Comparison of ENCODE assay signal across 9 cellular contexts in genomic region chr20:10653593-10654288, GRCh38. TPM values are rescaled to one million over a fixed set of nuclear protein-coding genes. Genes with fewer than 3 reads are reported as not detected.
DNase-seq lines count a peak whose midpoint lies in the region; ATAC-seq, FAIRE-seq and TF ChIP-seq lines count a peak whose summit lies in the region.
"Had no signal": no experiment of that assay in that cellular context is flagged by ENCODE, and none has a peak within 500 bp of the region (broad histone marks: within the 10 kb centered on the region; RNA-seq: fewer than 3 reads in every experiment).

No MANE protein-coding gene starts in this region.

- DNase-seq in astrocyte (ENCODE audit: low read depth): peak; percentile 98
- DNase-seq in kidney epithelial cell (ENCODE audit: low read depth): peak; percentile 81
- DNase-seq in testis: peak; percentile 62
- no peak for DNase-seq in HFFc6
- no peak for DNase-seq in GM19238 (ENCODE audit: insufficient read length, low spot score)
- DNase-seq in activated CD4-positive, alpha-beta T cell treated with anti-CD3 and anti-CD28 coated beads for 36 hours: no peak
- DNase-seq: activated naive CD4-positive, alpha-beta T cell treated with Interleukin-2 at 50 U/mL for 16 hours had no signal

- peaks cover 65% of the 10 kb centered on the region for H3K4me1 ChIP-seq in astrocyte (ENCODE audit: insufficient read depth, low read length)
- peaks cover 40% of the 10 kb centered on the region for H3K4me1 ChIP-seq in testis

- intact Hi-C loops in testis (cut with DNase I; ENCODE audit: low total_unique reads): no loop called here
- intact Hi-C loops in activated CD4-positive, alpha-beta T cell treated with anti-CD3 and anti-CD28 coated beads for 36 hours (cut with DNase I, micrococcal nuclease): no loop called here

- ATAC-seq in GM19351 (IDR thresholded peaks at IDR 0.05; ENCODE audit: unreplicated experiment) (peak; percentile 63), GM19395 (IDR thresholded peaks at IDR 0.05; ENCODE audit: unreplicated experiment) (no peak)
- ATAC-seq in activated CD4-positive, alpha-beta T cell treated with anti-CD3 and anti-CD28 coated beads for 36 hours: no peak

- H3K4me1 Mint-ChIP-seq in astrocyte (ENCODE audit: low read depth, unreplicated experiment): peaks cover 90% of the 10 kb centered on the region
- H3K4me1 Mint-ChIP-seq in HFFc6 (ENCODE audit: low read depth): peaks cover 41% of the 10 kb centered on the region
- H3K4me1 Mint-ChIP-seq in activated CD4-positive, alpha-beta T cell treated with anti-CD3 and anti-CD28 coated beads for 36 hours: peaks cover 3% of the 10 kb centered on the region

- H3K9me3 Mint-ChIP-seq in astrocyte (ENCODE audit: unreplicated experiment) (no peaks in the 10 kb centered on the region), HFFc6 (no peaks in the 10 kb centered on the region)
- no peaks in the 10 kb centered on the region for H3K9me3 Mint-ChIP-seq in activated CD4-positive, alpha-beta T cell treated with anti-CD3 and anti-CD28 coated beads for 36 hours (ENCODE audit: low read depth)

- H3K27me3 Mint-ChIP-seq in astrocyte (ENCODE audit: low read depth, unreplicated experiment): no peaks in the 10 kb centered on the region
- H3K27me3 Mint-ChIP-seq in HFFc6 (ENCODE audit: insufficient read depth): no peaks in the 10 kb centered on the region
- peaks cover 8% of the 10 kb centered on the region for H3K27me3 Mint-ChIP-seq in activated CD4-positive, alpha-beta T cell treated with anti-CD3 and anti-CD28 coated beads for 36 hours

- H3K27ac ChIP-seq in astrocyte (ENCODE audit: low read depth, low read length) (peak overlapping the region; percentile 92), testis (peak overlapping the region; percentile 8 to 41)

- no peak for TF ChIP-seq CTCF in astrocyte (IDR thresholded peaks at IDR 0.05; ENCODE audit: insufficient read depth, low read depth, low read length)
- TF ChIP-seq CTCF in kidney epithelial cell (IDR thresholded peaks at IDR 0.05; ENCODE audit: insufficient read depth, low read length, poor library complexity, severe bottlenecking): no peak
- TF ChIP-seq CTCF in testis (IDR thresholded peaks at IDR 0.05): no peak
- no peak for TF ChIP-seq CTCF in HFFc6 (IDR thresholded peaks at IDR 0.05)

- peak; percentile 75 for FAIRE-seq in astrocyte (lab: Jason Lieb, UNC)

- H3K9me3 ChIP-seq in astrocyte (ENCODE audit: insufficient read depth, low read depth, low read length) (no peaks in the 10 kb centered on the region), testis (no peaks in the 10 kb centered on the region)

- peak overlapping the region; percentile 77 for H3K4me2 ChIP-seq in astrocyte (ENCODE audit: low read length)

- H3K79me2 ChIP-seq in astrocyte (ENCODE audit: insufficient read depth, low read length): peaks cover 44% of the 10 kb centered on the region

- POLR2A ChIA-PET in activated CD4-positive, alpha-beta T cell treated with anti-CD3 and anti-CD28 coated beads for 36 hours (lab: Charles Lee): no interaction called here

- peaks cover 31% of the 10 kb centered on the region for H4K20me1 ChIP-seq in astrocyte (ENCODE audit: insufficient read depth, low read length)

- H3K27ac Mint-ChIP-seq in astrocyte (ENCODE audit: unreplicated experiment) (peak overlapping the region; percentile 92), HFFc6 (no peak overlapping the region)
- no peak overlapping the region for H3K27ac Mint-ChIP-seq in activated CD4-positive, alpha-beta T cell treated with anti-CD3 and anti-CD28 coated beads for 36 hours

- H3K4me3 Mint-ChIP-seq in astrocyte (ENCODE audit: unreplicated experiment) (peak overlapping the region; percentile 67), HFFc6 (no peak overlapping the region)
- no peak overlapping the region for H3K4me3 Mint-ChIP-seq in activated CD4-positive, alpha-beta T cell treated with anti-CD3 and anti-CD28 coated beads for 36 hours

- H3K4me3 ChIP-seq in astrocyte (ENCODE audit: insufficient read depth, low read depth, low read length) (no peak overlapping the region), kidney epithelial cell (ENCODE audit: low read depth, low read length) (no peak overlapping the region), testis (no peak overlapping the region)

- H3K36me3 Mint-ChIP-seq in astrocyte (ENCODE audit: low read depth, unreplicated experiment): peaks cover 31% of the 10 kb centered on the region
- peaks cover 32% of the 10 kb centered on the region for H3K36me3 Mint-ChIP-seq in HFFc6 (ENCODE audit: low read depth)
- H3K36me3 Mint-ChIP-seq in activated CD4-positive, alpha-beta T cell treated with anti-CD3 and anti-CD28 coated beads for 36 hours (ENCODE audit: low read depth): no peaks in the 10 kb centered on the region

- no peak overlapping the region for H2AFZ ChIP-seq in astrocyte (ENCODE audit: low read depth, low read length)

- CTCF ChIA-PET in activated CD4-positive, alpha-beta T cell treated with anti-CD3 and anti-CD28 coated beads for 36 hours (lab: Charles Lee): interaction anchor here (0.6 to 0.8 kb wide), 2 partner anchors 19 to 101 kb away, joined by 3 to 4 read pairs; no protein-coding TSS in a partner anchor

- H3K27me3 ChIP-seq in astrocyte (ENCODE audit: insufficient read depth, low read length): no peaks in the 10 kb centered on the region
- no peaks in the 10 kb centered on the region for H3K27me3 ChIP-seq in kidney epithelial cell (ENCODE audit: control insufficient read depth, insufficient read depth, low read length)
- no peaks in the 10 kb centered on the region for H3K27me3 ChIP-seq in testis

- H3K36me3 ChIP-seq in astrocyte (ENCODE audit: insufficient read depth, low read length) (peaks cover 26% of the 10 kb centered on the region), kidney epithelial cell (ENCODE audit: control insufficient read depth, insufficient read depth, low read length) (peaks cover 2% of the 10 kb centered on the region), testis (ENCODE audit: low read depth, missing control alignments) (no peaks in the 10 kb centered on the region)

- peak overlapping the region; percentile 82 for H3K9ac ChIP-seq in astrocyte (ENCODE audit: low read length)

- no peak for TF ChIP-seq POLR2A in testis (IDR thresholded peaks at IDR 0.05)

- 45 to 51% methylated on average over 13 of the region's 13 CpGs for WGBS in testis, 2 donors

RNA-seq across cellular contexts. Expression of gene JAG1, which starts 20.1 kb away (rescaled TPM):
- total RNA-seq in astrocyte: 278 and 380 TPM in 2 replicates
- total RNA-seq in kidney epithelial cell: 132 and 150 TPM in 2 replicates
- 10 to 100 TPM; 24.7 to 30.6 TPM for total RNA-seq in testis
- 17.4 TPM for polyA plus RNA-seq in testis (ENCODE audit: insufficient read depth, low read depth, low replicate concordance)
- 1 to 10 TPM; 3.0 to 9.3 (median 8.2) TPM for total RNA-seq in HFFc6 (2021; fragmentation: NEBNext Ultra II Directional; extraction: Animal tissue kit (Norgen Biotek cat#: 25700))
- total RNA-seq in activated CD4-positive, alpha-beta T cell treated with anti-CD3 and anti-CD28 coated beads for 36 hours: under 1 TPM; 0.30 to 0.44 TPM

Comparison
In these comparisons a context has a peak if more than half of its experiments do, and no peak if none do; other contexts are left out.
1. DNase-seq: peak in astrocyte (single experiment), kidney epithelial cell (single experiment) and testis (single experiment); none in HFFc6 (single experiment), GM19238 (single experiment) and activated CD4-positive, alpha-beta T cell treated with anti-CD3 and anti-CD28 coated beads for 36 hours (single experiment).